Comparison of ENCODE assay signal across 24 cellular contexts in the genomic region with DNA sequence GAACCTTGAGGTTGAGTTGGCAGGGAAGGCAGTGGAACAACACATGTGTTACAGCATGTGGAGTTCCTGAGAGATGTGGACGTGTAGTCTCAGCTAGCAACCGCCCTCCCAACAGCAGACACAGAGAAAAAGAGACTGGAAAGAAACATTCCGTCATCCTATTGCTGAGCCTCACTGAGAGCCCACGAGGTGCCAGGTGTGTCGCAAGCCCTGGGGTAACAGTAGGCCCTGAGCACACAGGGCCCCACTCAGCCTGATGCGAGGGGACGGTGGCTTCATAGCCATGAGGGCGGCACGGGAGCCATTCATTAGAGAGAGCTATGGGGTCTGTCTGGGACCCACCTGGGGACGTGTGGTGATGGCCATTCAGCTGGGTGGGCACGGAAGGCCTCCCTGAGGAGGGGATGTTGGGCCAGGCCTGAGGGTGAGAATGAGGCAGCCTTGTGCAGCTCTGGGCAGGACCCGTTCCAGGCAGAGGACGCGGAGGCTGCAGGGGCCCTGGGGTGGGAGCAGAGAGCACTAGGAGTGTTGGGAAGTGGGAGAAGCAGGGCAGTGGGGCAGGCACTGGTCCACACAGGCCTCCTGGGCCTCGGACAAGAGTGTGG. TPM values are rescaled to one million over a fixed set of nuclear protein-coding genes. Genes with fewer than 3 reads are reported as not detected.
DNase-seq lines count a peak whose midpoint lies in the region; ATAC-seq, FAIRE-seq and TF ChIP-seq lines count a peak whose summit lies in the region.
"Had no signal": no experiment of that assay in that cellular context is flagged by ENCODE, and none has a peak within 500 bp of the region (broad histone marks: within the 10 kb centered on the region; RNA-seq: fewer than 3 reads in every experiment).

No MANE protein-coding gene starts in this region.

- peak overlapping the region in 7 of 11 experiments; percentile 25 to 67 (median 62); a peak in 10 of 22 replicates for H3K4me2 ChIP-seq in BLaER1 treated with 17β-estradiol and CSF1 and Interleukin-3, amounts not matched to agents 10 nM and 100 nM
- no peak overlapping the region for H3K4me2 ChIP-seq in HepG2 (ENCODE audit: low read depth, low read length)

- TF ChIP-seq CTCF in VCaP (conservative IDR thresholded peaks at IDR 0.05) (no peak), HepG2 (CRISPR knock-in tag; IDR thresholded peaks at IDR 0.05) (no peak), MCF 10A (IDR thresholded peaks at IDR 0.05; ENCODE audit: unreplicated experiment) (no peak)

- ATAC-seq in HepG2 (no peak), GM21529 (IDR thresholded peaks at IDR 0.05; ENCODE audit: unreplicated experiment) (no peak)

- no peak overlapping the region for H3K4me3 Mint-ChIP-seq in MCF 10A (ENCODE audit: unreplicated experiment)
- H3K4me3 Mint-ChIP-seq: CD4-positive, alpha-beta T cell had no signal

- no TSS peak for BruUV-seq in HepG2 (replicated peaks; lab: Mats Ljungman, UMichigan)
- BruUV-seq in MCF 10A (replicated peaks; lab: Mats Ljungman, UMichigan), result no TSS peak

- H2AFZ ChIP-seq in HepG2 (ENCODE audit: low read length), result no peak overlapping the region

- peaks cover 7 to 68% (median 61%) of the 10 kb centered on the region in 10 experiments; a peak in 17 of 20 replicates for H3K4me1 ChIP-seq in BLaER1 treated with 17β-estradiol and CSF1 and Interleukin-3, amounts not matched to agents 10 nM and 100 nM
- peaks cover 11% of the 10 kb centered on the region for H3K4me1 ChIP-seq in HepG2 (ENCODE audit: insufficient read depth, low read length)
- H3K4me1 ChIP-seq: Caco-2 had no signal

- 37% methylated on average over 14 of the region's 15 CpGs for WGBS in HepG2 (ENCODE audit: low lambda C conversion rate)

- no peak overlapping the region for H3K9ac ChIP-seq in BLaER1 treated with 17β-estradiol and CSF1 and Interleukin-3, amounts not matched to agents 10 nM and 100 nM
- no peak overlapping the region for H3K9ac ChIP-seq in HepG2 (ENCODE audit: insufficient read depth, low read depth, low read length)

- no peak for FAIRE-seq in HepG2 (lab: Jason Lieb, UNC)
- FAIRE-seq: RCC 7860 had no signal

- no peaks in the 10 kb centered on the region for H3K79me2 ChIP-seq in HepG2 (ENCODE audit: insufficient read depth, low read length)

- H3K4me3 ChIP-seq in BLaER1 treated with 17β-estradiol and CSF1 and Interleukin-3, amounts not matched to agents 10 nM and 100 nM, result no peak overlapping the region
- no peak overlapping the region for H3K4me3 ChIP-seq in HepG2 (replicated peaks in 1 of 3; ENCODE audit: insufficient read depth in 1 of 3, low read depth in 2 of 3, low read length in 3 of 3)

- no peak overlapping the region for H3K27ac Mint-ChIP-seq in MCF 10A (ENCODE audit: low read depth, unreplicated experiment)
- H3K27ac Mint-ChIP-seq: CD4-positive, alpha-beta T cell had no signal

- H4K20me1 ChIP-seq in BLaER1 treated with 17β-estradiol and CSF1 and Interleukin-3, amounts not matched to agents 10 nM and 100 nM, result peaks cover 0 to 22% (median 0%) of the 10 kb centered on the region in 11 experiments; a peak in 3 of 22 replicates
- no peaks in the 10 kb centered on the region for H4K20me1 ChIP-seq in HepG2 (ENCODE audit: insufficient read depth, low read length)

- no peak for TF ChIP-seq POLR2A in HepG2 (IDR thresholded peaks at IDR 0.05; ENCODE audit: insufficient read depth in 1 of 2, low read depth in 2 of 2, low read length in 2 of 2)

- H3K27ac ChIP-seq in BLaER1 treated with 17β-estradiol and CSF1 and Interleukin-3, amounts not matched to agents 10 nM and 100 nM, result no peak overlapping the region
- peak overlapping the region; percentile 96; the same call in 1 of the 2 replicates for H3K27ac ChIP-seq in VCaP
- H3K27ac ChIP-seq in HepG2 (ENCODE audit: extremely low read length, insufficient read depth, low read length), result no peak overlapping the region
- H3K27ac ChIP-seq: HL-60 had no signal

- in situ Hi-C loops in HepG2 (cut with HindIII; ENCODE audit: extremely low pct_ligation_motif_present, low pct_unique_long_range_greater_than_20kb), result no loop called here

- CTCF ChIA-PET in HepG2 (lab: Yijun Ruan, JAX; ENCODE audit: low intra/inter-chr PET ratio, low total read pairs), result no interaction called here
- CTCF ChIA-PET in MCF 10A (lab: Yijun Ruan, JAX), result interaction anchor here (0.8 kb wide), 1 partner anchor 21 kb away, joined by 5 read pairs; no protein-coding TSS in a partner anchor

- no peaks in the 10 kb centered on the region for H3K9me3 Mint-ChIP-seq in MCF 10A (ENCODE audit: unreplicated experiment)
- H3K9me3 Mint-ChIP-seq: CD4-positive, alpha-beta T cell had no signal

- no peak for TF ChIP-seq RAD21 in HepG2 (CRISPR knock-in tag; IDR thresholded peaks at IDR 0.05)

- no peak for DNase-seq in HepG2 (ENCODE audit: low spot score)
- DNase-seq in posterior vena cava (ENCODE audit: low spot score), result peak; percentile 60
- no peak for DNase-seq in NOMO-1 treated with dmso at 0.1 percent for 144 hours (lab: John Stamatoyannopoulos, UW; ENCODE audit: unreplicated experiment)
- DNase-seq in MCF 10A (ENCODE audit: unreplicated experiment), result no peak
- DNase-seq: BE2C, Caco-2, DMS 273 treated with DMSO at 0.1 percent for 48 hours, DMS79 treated with DMSO at 0.1 percent for 48 hours, HCEC 1CT, KBM-7, NCI-H1105, NCI-H2029 treated with DMSO at 0.1 percent for 48 hours, NCI-H2171, NCI-H446, NCI-H526, OCI-M1 had no signal

- no peaks in the 10 kb centered on the region for H3K36me3 Mint-ChIP-seq in MCF 10A (ENCODE audit: insufficient read depth, unreplicated experiment)

- H3K27me3 Mint-ChIP-seq in MCF 10A (ENCODE audit: insufficient read depth, unreplicated experiment), result peaks cover 84% of the 10 kb centered on the region

- no peaks in the 10 kb centered on the region for H3K4me1 Mint-ChIP-seq in MCF 10A (ENCODE audit: insufficient read depth, unreplicated experiment)

- H3K9me3 ChIP-seq in BLaER1 treated with 17β-estradiol and CSF1 and Interleukin-3, amounts not matched to agents 10 nM and 100 nM (replicated peaks in 1 of 11), result no peaks in the 10 kb centered on the region
- H3K9me3 ChIP-seq in HepG2 (ENCODE audit: low read length), result no peaks in the 10 kb centered on the region
- H3K9me3 ChIP-seq: BE2C, Caco-2 had no signal

- no peak for TF ChIP-seq EP300 in HepG2 (IDR thresholded peaks at IDR 0.05; ENCODE audit: low read depth in 2 of 2, low read length in 2 of 2)
- no peak for TF ChIP-seq EP300 in HepG2 (CRISPR knock-in tag; IDR thresholded peaks at IDR 0.05; ENCODE audit: borderline replicate concordance)

- no peaks in the 10 kb centered on the region for H3K27me3 ChIP-seq in BLaER1 treated with 17β-estradiol and CSF1 and Interleukin-3, amounts not matched to agents 10 nM and 100 nM
- peaks cover 9 to 43% of the 10 kb centered on the region in 2 experiments for H3K27me3 ChIP-seq in HepG2 (ENCODE audit: control insufficient read depth in 1 of 2, insufficient read depth in 2 of 2, low read length in 2 of 2)
- H3K27me3 ChIP-seq: BE2C had no signal

- no peaks in the 10 kb centered on the region for H3K36me3 ChIP-seq in BLaER1 treated with 17β-estradiol and CSF1 and Interleukin-3, amounts not matched to agents 10 nM and 100 nM
- no peaks in the 10 kb centered on the region for H3K36me3 ChIP-seq in HepG2 (replicated peaks in 1 of 2; ENCODE audit: control insufficient read depth in 1 of 2, insufficient read depth in 2 of 2, low read length in 2 of 2)
- H3K36me3 ChIP-seq: BE2C had no signal

- intact Hi-C loops in HepG2 (cut with micrococcal nuclease; ENCODE audit: unreplicated experiment) (no loop called here), posterior vena cava (cut with DNase I) (no loop called here), MCF 10A (cut with micrococcal nuclease) (no loop called here)

- POLR2A ChIA-PET in HepG2 (lab: Yijun Ruan, JAX) (no interaction called here), MCF 10A (lab: Yijun Ruan, JAX) (no interaction called here)

TF ChIP-seq in HepG2, 621 proteins besides CTCF, POLR2A, EP300 and RAD21:
- no peak for TF ChIP-seq REXO4 (CRISPR knock-in tag; IDR thresholded peaks at IDR 0.05; ENCODE audit: borderline replicate concordance)
- no peak for TF ChIP-seq CENPT (CRISPR knock-in tag; IDR thresholded peaks at IDR 0.05; ENCODE audit: low read depth)
- TF ChIP-seq ZNF709 (CRISPR knock-in tag; IDR thresholded peaks at IDR 0.05), result no peak
- TF ChIP-seq CEBPB (IDR thresholded peaks at IDR 0.05; ENCODE audit: borderline replicate concordance, low read depth, low read length), result peak; percentile 50
- TF ChIP-seq KDM4B (CRISPR knock-in tag; IDR thresholded peaks at IDR 0.05), result no peak

RNA-seq across cellular contexts. Expression of a gene that starts 26.2 kb away (rescaled TPM):
- total RNA-seq in HepG2 (2016; rRNA removed; fragmentation: Illumina TruSeq; extraction: Trizol) (not detected in 2 replicates), posterior vena cava (not detected), MCF 10A (2022) (not detected in 2 replicates)
- not detected in 2 replicates for total RNA-seq in HepG2 (2016; cell fraction: cytosol; rRNA removed; fragmentation: Illumina TruSeq; extraction: Trizol; ENCODE audit: low read depth)
- not detected in 2 replicates for total RNA-seq in HepG2 (2016; cell fraction: insoluble cytoplasmic fraction; rRNA removed; fragmentation: Illumina TruSeq; extraction: Trizol)
- total RNA-seq in HepG2 (2016; cell fraction: membrane; rRNA removed; fragmentation: Illumina TruSeq; extraction: Trizol), result not detected in 2 replicates
- total RNA-seq in HepG2 (2016; cell fraction: nucleus; rRNA removed; fragmentation: Illumina TruSeq; extraction: Trizol), result not detected in 2 replicates
- 0.77 and 1.2 TPM in 2 replicates for polyA plus RNA-seq in HepG2 (2011; rRNA removed)
- 0.78 and 0.81 TPM in 2 replicates for polyA plus RNA-seq in HepG2 (2011; cell fraction: cytosol; rRNA removed)
- 0.59 and 0.83 TPM in 2 replicates for polyA plus RNA-seq in HepG2 (2011; cell fraction: nucleus; rRNA removed)
- polyA plus RNA-seq in HepG2 (2012), result 0.63 and 0.94 TPM in 2 replicates
- polyA plus RNA-seq in HepG2 (2016; cell fraction: cytosol; fragmentation: Illumina TruSeq; extraction: Trizol; ENCODE audit: low read depth), result not detected in 2 replicates
- polyA plus RNA-seq in HepG2 (2016; cell fraction: insoluble cytoplasmic fraction; fragmentation: Illumina TruSeq; extraction: Trizol; ENCODE audit: low read depth), result not detected in 2 replicates
- polyA plus RNA-seq in HepG2 (2016; cell fraction: membrane; fragmentation: Illumina TruSeq; extraction: Trizol; ENCODE audit: low read depth), result not detected in 2 replicates
- polyA plus RNA-seq in HepG2 (2016; cell fraction: nucleus; fragmentation: Illumina TruSeq; extraction: Trizol; ENCODE audit: insufficient read depth, low read depth), result not detected in 2 replicates
- 0.90 TPM in 1 of 2 replicates, not detected in the other for polyA minus RNA-seq in HepG2 (2011; rRNA and poly(A)+ RNA removed; ENCODE audit: low replicate concordance)
- 0.44 and 0.49 TPM in 2 replicates for polyA minus RNA-seq in HepG2 (2011; cell fraction: cytosol; rRNA and poly(A)+ RNA removed)
- polyA minus RNA-seq in HepG2 (2011; cell fraction: nucleus; rRNA and poly(A)+ RNA removed), result 0.26 and 0.75 TPM in 2 replicates
- total RNA-seq: A673; Caco-2; CD4-positive, alpha-beta T cell; HT-29 had no signal
